ENCODE assay signal across 8 cellular contexts in the genomic region with DNA sequence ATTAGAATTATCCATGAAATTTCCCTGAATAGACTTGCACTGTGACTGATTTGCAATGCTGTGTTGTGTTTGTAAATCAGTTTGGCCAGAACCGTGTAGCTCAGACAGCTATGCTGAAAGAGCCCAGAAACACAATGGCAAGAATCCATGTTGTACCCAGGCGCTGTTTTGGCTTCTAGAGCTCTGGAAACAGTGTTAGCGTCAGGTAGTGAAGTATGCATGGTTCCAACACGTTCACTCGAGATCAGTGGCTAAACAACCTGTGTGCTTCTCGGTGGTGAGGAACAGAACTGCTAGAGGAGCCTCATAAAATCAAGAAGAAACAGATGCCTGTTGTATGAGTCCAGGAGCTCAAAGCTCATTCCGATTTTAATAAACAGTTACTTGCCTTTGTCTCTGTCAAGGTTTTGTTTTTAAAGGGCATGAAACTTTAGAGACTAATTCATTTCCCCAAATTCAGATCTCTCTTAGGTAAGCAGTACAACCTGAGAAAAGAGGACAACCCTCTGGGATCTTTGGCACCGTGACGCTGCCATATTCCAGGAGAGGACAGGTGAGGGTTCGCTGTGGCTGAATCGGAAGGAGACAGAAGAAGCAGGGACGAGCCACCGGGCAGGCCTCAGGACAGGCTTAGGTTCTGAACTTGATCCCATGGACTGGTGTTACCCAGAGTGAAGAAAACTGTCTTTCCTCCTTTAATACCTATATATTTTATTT. TPM values are rescaled to one million over a fixed set of nuclear protein-coding genes. Genes with fewer than 3 reads are reported as not detected.
A peak's percentile ranks its signal among the peaks of the same experiment; 100 is the strongest.
DNase-seq lines count a peak whose midpoint lies in the region; ATAC-seq and TF ChIP-seq lines count a peak whose summit lies in the region.

No MANE protein-coding gene starts in this region.

- intact Hi-C loops in CD4-positive, alpha-beta memory T cell (cut with micrococcal nuclease): loop anchor here (1.0 to 5.0 kb wide), 7 partner anchors 43 to 462 kb away; a partner anchor contains a TSS
- intact Hi-C loops in mucosa of descending colon (cut with DNase I, micrococcal nuclease): loop anchor here in 1 of 2 donors (10.0 kb wide), 1 partner anchor 442 kb away; no protein-coding TSS in a partner anchor

- POLR2A ChIA-PET in CD4-positive, alpha-beta memory T cell (lab: Charles Lee; ENCODE audit: partially characterized antibody): interaction anchor here (1.0 to 5.3 kb wide), 8 partner anchors 40 to 461 kb away, joined by 3 to 32 read pairs (median 4); a partner anchor contains a TSS

- H3K9ac ChIP-seq in HUES48 (ENCODE audit: low read depth, low read length): peak overlapping the region; percentile 75; the same call in 1 of the 2 replicates

- H3K27me3 Mint-ChIP-seq in CD4-positive, alpha-beta memory T cell: no peaks in the 10 kb centered on the region
- no peaks in the 10 kb centered on the region for H3K27me3 Mint-ChIP-seq in activated naive CD8-positive, alpha-beta T cell

- H3K9me3 ChIP-seq in CD4-positive, alpha-beta memory T cell (ENCODE audit: control insufficient read depth in 1 of 2, low read length in 2 of 2): no peaks in the 10 kb centered on the region
- no peaks in the 10 kb centered on the region for H3K9me3 ChIP-seq in HUES48 (ENCODE audit: control insufficient read depth, insufficient read depth, low read length)
- no peaks in the 10 kb centered on the region for H3K9me3 ChIP-seq in mucosa of descending colon

- peaks cover 7 to 16% (median 12%) of the 10 kb centered on the region in 4 donors for H3K4me1 Mint-ChIP-seq in CD4-positive, alpha-beta memory T cell
- H3K4me1 Mint-ChIP-seq in activated naive CD8-positive, alpha-beta T cell (ENCODE audit: low read depth): peaks cover 9% of the 10 kb centered on the region

- TF ChIP-seq CTCF in mucosa of descending colon (IDR thresholded peaks at IDR 0.05): no peak

- no peak overlapping the region for H3K4me3 ChIP-seq in CD4-positive, alpha-beta memory T cell (ENCODE audit: low read length in 2 of 2)
- peak overlapping the region; percentile 61 for H3K4me3 ChIP-seq in HUES48 (ENCODE audit: low read depth, low read length)
- no peak overlapping the region for H3K4me3 ChIP-seq in mucosa of descending colon

- H3K9me3 Mint-ChIP-seq in CD4-positive, alpha-beta memory T cell: no peaks in the 10 kb centered on the region
- no peaks in the 10 kb centered on the region for H3K9me3 Mint-ChIP-seq in activated naive CD8-positive, alpha-beta T cell (ENCODE audit: low read depth)

- H3K27ac Mint-ChIP-seq in CD4-positive, alpha-beta memory T cell: peak overlapping the region in 6 of 7 donors; percentile 31 to 78 (median 48)
- peak overlapping the region; percentile 58 for H3K27ac Mint-ChIP-seq in activated naive CD8-positive, alpha-beta T cell

- no peaks in the 10 kb centered on the region for H3K27me3 ChIP-seq in CD4-positive, alpha-beta memory T cell (ENCODE audit: insufficient read depth, low read length)
- H3K27me3 ChIP-seq in HUES48 (ENCODE audit: control insufficient read depth, insufficient read depth, low read length): no peaks in the 10 kb centered on the region; the same call in 1 of the 2 replicates

- peaks cover 4% of the 10 kb centered on the region for H3K36me3 ChIP-seq in CD4-positive, alpha-beta memory T cell (ENCODE audit: insufficient read depth, low read length)
- H3K36me3 ChIP-seq in HUES48 (ENCODE audit: control insufficient read depth, insufficient read depth, low read length) (peaks cover 5% of the 10 kb centered on the region), mucosa of descending colon (ENCODE audit: low read depth) (no peaks in the 10 kb centered on the region)

- no peak for DNase-seq in CD4-positive, alpha-beta memory T cell
- no peak for DNase-seq in mucosa of descending colon
- no peak for DNase-seq in occipital lobe (lab: John Stamatoyannopoulos, UW)
- DNase-seq in NCI-H774 (lab: John Stamatoyannopoulos, UW): no peak

- H3K4me3 Mint-ChIP-seq in CD4-positive, alpha-beta memory T cell: peak overlapping the region; percentile 61 to 86 (median 76)
- peak overlapping the region; percentile 76 for H3K4me3 Mint-ChIP-seq in activated naive CD8-positive, alpha-beta T cell

- H3K36me3 Mint-ChIP-seq in CD4-positive, alpha-beta memory T cell: peaks cover 0 to 2% of the 10 kb centered on the region in 2 donors
- H3K36me3 Mint-ChIP-seq in activated naive CD8-positive, alpha-beta T cell: no peaks in the 10 kb centered on the region

- peak overlapping the region; percentile 41 for H3K27ac ChIP-seq in CD4-positive, alpha-beta memory T cell (ENCODE audit: low read depth, low read length)
- no peak overlapping the region for H3K27ac ChIP-seq in HUES48 (ENCODE audit: low read depth, low read length)

- CTCF ChIA-PET in CD4-positive, alpha-beta memory T cell (lab: Charles Lee; ENCODE audit: partially characterized antibody): interaction anchor here (0.6 to 7.5 kb wide), 25 partner anchors 8 to 461 kb away, joined by 3 to 135 read pairs (median 4); a partner anchor contains a TSS

- ATAC-seq in mucosa of descending colon (peak; percentile 8), HG02885 (IDR thresholded peaks at IDR 0.05; ENCODE audit: poor library complexity, unreplicated experiment) (no peak), GM18870 (IDR thresholded peaks at IDR 0.05; ENCODE audit: unreplicated experiment) (no peak)

- peaks cover 14% of the 10 kb centered on the region for H3K4me1 ChIP-seq in CD4-positive, alpha-beta memory T cell (ENCODE audit: insufficient read depth, low read length)
- H3K4me1 ChIP-seq in HUES48 (ENCODE audit: control insufficient read depth, insufficient read depth, low read length) (peaks cover 18% of the 10 kb centered on the region), mucosa of descending colon (ENCODE audit: low read depth) (peaks cover 11% of the 10 kb centered on the region)

RNA-seq across cellular contexts. Expression of a gene that starts 43.6 kb away (rescaled TPM):
- 10 to 100 TPM; 82.4 to 83.2 TPM for total RNA-seq in CD4-positive, alpha-beta memory T cell
- 100 to 1,000 TPM; 111 to 116 TPM for polyA plus RNA-seq in CD4-positive, alpha-beta memory T cell
- total RNA-seq in mucosa of descending colon (10 to 100 TPM; 70.3 to 73.4 (median 71.2) TPM), occipital lobe (21.5 TPM)
